In genomic region chr12:13547283-13547682, GRCh38 we compare ENCODE assay signal across 27 cellular contexts.
"Had no signal": no experiment of that assay in that cellular context is flagged by ENCODE, and none has a peak within 500 bp of the region (broad histone marks: within the 10 kb centered on the region; RNA-seq: fewer than 3 reads in every experiment).

No MANE protein-coding gene starts in this region.

- H3K27me3 ChIP-seq: suprapubic skin, testis, thyroid gland, tibial nerve, transverse colon, upper lobe of left lung, uterus, vagina had no signal

- DNase-seq: stimulated activated CD4-positive, alpha-beta T cell treated with anti-CD3 and anti-CD28 coated beads, Interleukin-2, amount 100 ng/mL, for 48 hours; stimulated activated CD4-positive, alpha-beta T cell treated with anti-CD3 and anti-CD28 coated beads, Interleukin-4, amount 100 ng/mL, for 1 hour; stimulated activated CD4-positive, alpha-beta T cell treated with anti-CD3 and anti-CD28 coated beads, Interleukin-4, amount 100 ng/mL, for 24 hours; stimulated activated CD4-positive, alpha-beta T cell treated with anti-CD3 and anti-CD28 coated beads, Interleukin-4, amount 100 ng/mL, for 4 hours; stimulated activated CD8-positive, alpha-beta memory T cell treated with anti-CD3 and anti-CD28 coated beads, Interleukin-4, amount 100 ng/mL, for 48 hours; stimulated activated naive B cell treated with anti-CD40 and anti-IgM and Interleukin-4, amounts not matched to agents 10 μg/mL and 1 μg/mL and 100 μg/mL, for 72 hours; stimulated activated naive CD4-positive, alpha-beta T cell; stimulated activated naive CD4-positive, alpha-beta T cell treated with Interleukin-2 at 50 U/mL for 16 hours; stimulated activated naive CD8-positive, alpha-beta T cell treated with anti-CD3 and anti-CD28 coated beads, Interleukin-15, amount 100 ng/mL, for 72 hours; stimulated activated naive CD8-positive, alpha-beta T cell treated with anti-CD3 and anti-CD28 coated beads, Interleukin-15, Interleukin-2, amounts not matched to agents 100 U/mL and 50 U/mL, for 24 hours; stomach; substantia nigra; testis; thyroid gland; tibial artery; transverse colon; trophoblast cell; upper lobe of left lung; upper lobe of right lung; uterus had no signal

- ATAC-seq: stimulated activated effector memory CD8-positive, alpha-beta T cell treated with anti-CD3 and anti-CD28 coated beads, Interleukin-12 subunit alpha, Interleukin-12 subunit beta, amount 100 ng/mL, for 72 hours; stimulated activated memory B cell treated with anti-CD40 and anti-IgM and Interleukin-4, amounts not matched to agents 10 μg/mL and 1 μg/mL and 100 μg/mL, for 72 hours; stimulated activated naive B cell treated with anti-CD40 and anti-IgM and Interleukin-4, amounts not matched to agents 10 μg/mL and 1 μg/mL and 100 μg/mL, for 72 hours; stimulated activated naive CD8-positive, alpha-beta T cell treated with anti-CD3 and anti-CD28 coated beads, Interleukin-15, amount 100 ng/mL, for 72 hours; stimulated activated naive CD8-positive, alpha-beta T cell treated with anti-CD3 and anti-CD28 coated beads, Interleukin-15, Interleukin-2, amounts not matched to agents 100 U/mL and 50 U/mL, for 24 hours; upper lobe of right lung had no signal

- H3K36me3 ChIP-seq: stomach, suprapubic skin, thoracic aorta, thyroid gland, tibial artery, tibial nerve, transverse colon, upper lobe of left lung, upper lobe of right lung, uterus, vagina had no signal

- FAIRE-seq: urothelium cell line had no signal

- H3K4me1 ChIP-seq: stomach, suprapubic skin, testis, thyroid gland, tibial artery, tibial nerve, transverse colon, upper lobe of left lung, upper lobe of right lung, uterus, vagina had no signal

- H3K4me3 ChIP-seq: stomach, suprapubic skin, testis, thoracic aorta, thyroid gland, tibial artery, tibial nerve, transverse colon, upper lobe of left lung, upper lobe of right lung, uterus, vagina had no signal

- H3K9me3 ChIP-seq: stomach, suprapubic skin, testis, thoracic aorta, thyroid gland, tibial artery, tibial nerve, transverse colon, upper lobe of left lung, upper lobe of right lung, uterus, vagina had no signal

- H3K27ac ChIP-seq: stomach, suprapubic skin, testis, thoracic aorta, thyroid gland, tibial artery, tibial nerve, transverse colon, upper lobe of left lung, upper lobe of right lung, uterus, vagina had no signal
